Comparison of ENCODE assay signal across 1 cellular context in genomic region chr3:160919942-160920341, GRCh38.
TF ChIP-seq lines count a peak whose summit lies in the region.

No MANE protein-coding gene starts in this region.

TF ChIP-seq in WTC11, 78 proteins besides CTCF, POLR2A, EP300 and RAD21 (continued from another document):
- TF ChIP-seq, protein P1, sequence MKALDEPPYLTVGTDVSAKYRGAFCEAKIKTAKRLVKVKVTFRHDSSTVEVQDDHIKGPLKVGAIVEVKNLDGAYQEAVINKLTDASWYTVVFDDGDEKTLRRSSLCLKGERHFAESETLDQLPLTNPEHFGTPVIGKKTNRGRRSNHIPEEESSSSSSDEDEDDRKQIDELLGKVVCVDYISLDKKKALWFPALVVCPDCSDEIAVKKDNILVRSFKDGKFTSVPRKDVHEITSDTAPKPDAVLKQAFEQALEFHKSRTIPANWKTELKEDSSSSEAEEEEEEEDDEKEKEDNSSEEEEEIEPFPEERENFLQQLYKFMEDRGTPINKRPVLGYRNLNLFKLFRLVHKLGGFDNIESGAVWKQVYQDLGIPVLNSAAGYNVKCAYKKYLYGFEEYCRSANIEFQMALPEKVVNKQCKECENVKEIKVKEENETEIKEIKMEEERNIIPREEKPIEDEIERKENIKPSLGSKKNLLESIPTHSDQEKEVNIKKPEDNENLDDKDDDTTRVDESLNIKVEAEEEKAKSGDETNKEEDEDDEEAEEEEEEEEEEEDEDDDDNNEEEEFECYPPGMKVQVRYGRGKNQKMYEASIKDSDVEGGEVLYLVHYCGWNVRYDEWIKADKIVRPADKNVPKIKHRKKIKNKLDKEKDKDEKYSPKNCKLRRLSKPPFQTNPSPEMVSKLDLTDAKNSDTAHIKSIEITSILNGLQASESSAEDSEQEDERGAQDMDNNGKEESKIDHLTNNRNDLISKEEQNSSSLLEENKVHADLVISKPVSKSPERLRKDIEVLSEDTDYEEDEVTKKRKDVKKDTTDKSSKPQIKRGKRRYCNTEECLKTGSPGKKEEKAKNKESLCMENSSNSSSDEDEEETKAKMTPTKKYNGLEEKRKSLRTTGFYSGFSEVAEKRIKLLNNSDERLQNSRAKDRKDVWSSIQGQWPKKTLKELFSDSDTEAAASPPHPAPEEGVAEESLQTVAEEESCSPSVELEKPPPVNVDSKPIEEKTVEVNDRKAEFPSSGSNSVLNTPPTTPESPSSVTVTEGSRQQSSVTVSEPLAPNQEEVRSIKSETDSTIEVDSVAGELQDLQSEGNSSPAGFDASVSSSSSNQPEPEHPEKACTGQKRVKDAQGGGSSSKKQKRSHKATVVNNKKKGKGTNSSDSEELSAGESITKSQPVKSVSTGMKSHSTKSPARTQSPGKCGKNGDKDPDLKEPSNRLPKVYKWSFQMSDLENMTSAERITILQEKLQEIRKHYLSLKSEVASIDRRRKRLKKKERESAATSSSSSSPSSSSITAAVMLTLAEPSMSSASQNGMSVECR (CRISPR knock-in tag; IDR thresholded peaks at IDR 0.05; ENCODE audit: borderline replicate concordance), result no peak
- TF ChIP-seq ZNF396 (CRISPR knock-in tag; IDR thresholded peaks at IDR 0.05; ENCODE audit: borderline replicate concordance) (no peak), OVOL2 (CRISPR knock-in tag; IDR thresholded peaks at IDR 0.05; ENCODE audit: borderline replicate concordance) (no peak)
- TF ChIP-seq, protein P2, sequence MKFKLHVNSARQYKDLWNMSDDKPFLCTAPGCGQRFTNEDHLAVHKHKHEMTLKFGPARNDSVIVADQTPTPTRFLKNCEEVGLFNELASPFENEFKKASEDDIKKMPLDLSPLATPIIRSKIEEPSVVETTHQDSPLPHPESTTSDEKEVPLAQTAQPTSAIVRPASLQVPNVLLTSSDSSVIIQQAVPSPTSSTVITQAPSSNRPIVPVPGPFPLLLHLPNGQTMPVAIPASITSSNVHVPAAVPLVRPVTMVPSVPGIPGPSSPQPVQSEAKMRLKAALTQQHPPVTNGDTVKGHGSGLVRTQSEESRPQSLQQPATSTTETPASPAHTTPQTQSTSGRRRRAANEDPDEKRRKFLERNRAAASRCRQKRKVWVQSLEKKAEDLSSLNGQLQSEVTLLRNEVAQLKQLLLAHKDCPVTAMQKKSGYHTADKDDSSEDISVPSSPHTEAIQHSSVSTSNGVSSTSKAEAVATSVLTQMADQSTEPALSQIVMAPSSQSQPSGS (CRISPR knock-in tag; IDR thresholded peaks at IDR 0.05; ENCODE audit: borderline replicate concordance, low read depth), result no peak
